ENCODE assay signal across 1 cellular context in the genomic region with DNA sequence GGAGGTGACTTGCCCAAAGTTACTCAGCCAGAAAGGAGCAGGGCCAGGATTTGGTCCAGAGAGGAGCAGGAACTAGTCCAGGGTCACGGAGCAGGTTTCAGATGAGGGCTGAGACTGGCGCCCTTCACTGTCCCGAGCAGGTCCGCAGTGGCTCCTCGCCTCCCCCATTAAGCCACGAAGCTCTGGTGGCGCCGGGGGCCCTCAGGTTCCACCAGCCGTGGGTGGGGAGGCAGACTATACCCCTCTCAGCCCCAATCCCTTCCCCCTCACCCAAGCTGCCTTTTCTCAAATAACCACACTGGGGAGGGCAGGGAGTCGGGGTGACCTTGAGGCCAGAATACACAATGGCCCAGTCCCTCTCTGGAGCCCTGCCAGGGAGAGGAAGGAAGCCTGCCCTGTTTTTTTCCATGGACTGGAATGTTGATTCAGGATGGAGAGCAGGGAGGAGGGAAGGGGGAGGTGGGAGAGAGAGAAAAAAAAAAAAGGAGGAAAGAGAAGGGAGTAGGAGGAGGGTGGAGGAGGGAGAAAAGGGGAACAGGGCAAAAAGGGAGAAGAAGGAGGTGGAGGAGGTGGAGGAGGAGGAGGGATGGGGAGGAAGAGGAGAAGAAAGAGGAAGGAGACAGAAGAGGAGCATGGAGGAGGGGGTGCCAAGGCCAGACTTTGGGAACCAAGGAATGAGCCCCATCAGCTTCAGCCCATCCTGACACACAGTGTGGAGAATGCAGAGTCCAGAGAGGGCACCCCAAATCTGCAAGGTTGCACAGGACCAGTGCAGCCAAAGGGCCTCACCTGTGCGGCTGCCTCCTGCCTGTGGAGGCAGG.
TF ChIP-seq lines count a peak whose summit lies in the region.

No MANE protein-coding gene starts in this region.

TF ChIP-seq in HepG2, 621 proteins besides CTCF, POLR2A, EP300 and RAD21 (continues in another document):
- TF ChIP-seq ZNF124 (CRISPR knock-in tag; IDR thresholded peaks at IDR 0.05) (no peak), ZFP37 (CRISPR knock-in tag; IDR thresholded peaks at IDR 0.05; ENCODE audit: borderline replicate concordance) (no peak), ZNF501 (CRISPR knock-in tag; IDR thresholded peaks at IDR 0.05) (peak; percentile 71), JUND (CRISPR knock-in tag; IDR thresholded peaks at IDR 0.05) (no peak), SIX4 (CRISPR knock-in tag; IDR thresholded peaks at IDR 0.05) (peak; percentile 83; the same call in 1 of the 2 replicates), HNRNPLL (IDR thresholded peaks at IDR 0.05; ENCODE audit: low read depth, low read length, poor library complexity, severe bottlenecking) (peak; percentile 22), KDM2A (CRISPR knock-in tag; IDR thresholded peaks at IDR 0.05; ENCODE audit: borderline replicate concordance, low read depth) (peak; percentile 44; the same call in 1 of the 2 replicates), XRCC5 (optimal IDR thresholded peaks at IDR 0.05; ENCODE audit: low read length) (peak; percentile 67), GATAD1 (CRISPR knock-in tag; IDR thresholded peaks at IDR 0.05) (0 out of 2 replicates have a peak, but pooled peaks have one; percentile 31), PRPF4 (IDR thresholded peaks at IDR 0.05; ENCODE audit: low read depth, low read length, poor library complexity, severe bottlenecking) (peak; percentile 48), MEIS1 (CRISPR knock-in tag; IDR thresholded peaks at IDR 0.05; ENCODE audit: borderline replicate concordance) (peak; percentile 83; the same call in 1 of the 2 replicates), NCOR1 (IDR thresholded peaks at IDR 0.05; ENCODE audit: borderline replicate concordance, low read length) (peak; percentile 68; the same call in 1 of the 2 replicates), TOE1 (CRISPR knock-in tag; IDR thresholded peaks at IDR 0.05) (no peak), GTF3A (CRISPR knock-in tag; conservative IDR thresholded peaks at IDR 0.05) (peak; percentile 81; the same call in 1 of the 2 replicates), MED1 (CRISPR knock-in tag; IDR thresholded peaks at IDR 0.05) (peak; percentile 94), TOPORS (CRISPR knock-in tag; IDR thresholded peaks at IDR 0.05) (peak; percentile 56; the same call in 1 of the 2 replicates), NR2F2 (IDR thresholded peaks at IDR 0.05; ENCODE audit: borderline replicate concordance, low read depth) (0 out of 2 replicates have a peak, but pooled peaks have one; percentile 56), HCFC1 (IDR thresholded peaks at IDR 0.05; ENCODE audit: low read depth, low read length) (no peak), SOX5 (CRISPR knock-in tag; IDR thresholded peaks at IDR 0.05; ENCODE audit: borderline replicate concordance) (peak; percentile 90), THRA (CRISPR knock-in tag; IDR thresholded peaks at IDR 0.05; ENCODE audit: borderline replicate concordance) (peak; percentile 72; the same call in 1 of the 2 replicates), ZNF430 (CRISPR knock-in tag; IDR thresholded peaks at IDR 0.05) (peak; percentile 91), RBAK (CRISPR knock-in tag; IDR thresholded peaks at IDR 0.05) (no peak), HMG20A (CRISPR knock-in tag; IDR thresholded peaks at IDR 0.05; ENCODE audit: borderline replicate concordance) (peak; percentile 69; the same call in 1 of the 2 replicates), ZNF205 (CRISPR knock-in tag; IDR thresholded peaks at IDR 0.05) (peak; percentile 79), ARID5B (CRISPR knock-in tag; IDR thresholded peaks at IDR 0.05) (peak; percentile 85), MYPOP (CRISPR knock-in tag; IDR thresholded peaks at IDR 0.05) (no peak), REPIN1 (CRISPR knock-in tag; IDR thresholded peaks at IDR 0.05; ENCODE audit: borderline replicate concordance, low read depth) (peak; percentile 77; the same call in 1 of the 2 replicates), KAT8 (CRISPR knock-in tag; IDR thresholded peaks at IDR 0.05) (peak; percentile 33; the same call in 1 of the 2 replicates), ZBTB34 (CRISPR knock-in tag; IDR thresholded peaks at IDR 0.05) (peak; percentile 61; the same call in 1 of the 2 replicates), JUNB (CRISPR knock-in tag; IDR thresholded peaks at IDR 0.05; ENCODE audit: borderline replicate concordance) (no peak), MYNN (CRISPR knock-in tag; IDR thresholded peaks at IDR 0.05; ENCODE audit: low read depth) (no peak), ZNF468 (CRISPR knock-in tag; IDR thresholded peaks at IDR 0.05) (no peak)
- TF ChIP-seq, protein P1, sequence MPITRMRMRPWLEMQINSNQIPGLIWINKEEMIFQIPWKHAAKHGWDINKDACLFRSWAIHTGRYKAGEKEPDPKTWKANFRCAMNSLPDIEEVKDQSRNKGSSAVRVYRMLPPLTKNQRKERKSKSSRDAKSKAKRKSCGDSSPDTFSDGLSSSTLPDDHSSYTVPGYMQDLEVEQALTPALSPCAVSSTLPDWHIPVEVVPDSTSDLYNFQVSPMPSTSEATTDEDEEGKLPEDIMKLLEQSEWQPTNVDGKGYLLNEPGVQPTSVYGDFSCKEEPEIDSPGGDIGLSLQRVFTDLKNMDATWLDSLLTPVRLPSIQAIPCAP (CRISPR knock-in tag; IDR thresholded peaks at IDR 0.05; ENCODE audit: low read depth): no peak
- TF ChIP-seq, protein P2, sequence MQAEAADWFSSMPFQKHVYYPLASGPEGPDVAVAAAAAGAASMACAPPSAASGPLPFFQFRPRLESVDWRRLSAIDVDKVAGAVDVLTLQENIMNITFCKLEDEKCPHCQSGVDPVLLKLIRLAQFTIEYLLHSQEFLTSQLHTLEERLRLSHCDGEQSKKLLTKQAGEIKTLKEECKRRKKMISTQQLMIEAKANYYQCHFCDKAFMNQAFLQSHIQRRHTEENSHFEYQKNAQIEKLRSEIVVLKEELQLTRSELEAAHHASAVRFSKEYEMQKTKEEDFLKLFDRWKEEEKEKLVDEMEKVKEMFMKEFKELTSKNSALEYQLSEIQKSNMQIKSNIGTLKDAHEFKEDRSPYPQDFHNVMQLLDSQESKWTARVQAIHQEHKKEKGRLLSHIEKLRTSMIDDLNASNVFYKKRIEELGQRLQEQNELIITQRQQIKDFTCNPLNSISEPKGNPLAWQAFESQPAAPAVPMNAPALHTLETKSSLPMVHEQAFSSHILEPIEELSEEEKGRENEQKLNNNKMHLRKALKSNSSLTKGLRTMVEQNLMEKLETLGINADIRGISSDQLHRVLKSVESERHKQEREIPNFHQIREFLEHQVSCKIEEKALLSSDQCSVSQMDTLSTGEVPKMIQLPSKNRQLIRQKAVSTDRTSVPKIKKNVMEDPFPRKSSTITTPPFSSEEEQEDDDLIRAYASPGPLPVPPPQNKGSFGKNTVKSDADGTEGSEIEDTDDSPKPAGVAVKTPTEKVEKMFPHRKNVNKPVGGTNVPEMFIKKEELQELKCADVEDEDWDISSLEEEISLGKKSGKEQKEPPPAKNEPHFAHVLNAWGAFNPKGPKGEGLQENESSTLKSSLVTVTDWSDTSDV (CRISPR knock-in tag; IDR thresholded peaks at IDR 0.05): no peak
- TF ChIP-seq, protein P3, sequence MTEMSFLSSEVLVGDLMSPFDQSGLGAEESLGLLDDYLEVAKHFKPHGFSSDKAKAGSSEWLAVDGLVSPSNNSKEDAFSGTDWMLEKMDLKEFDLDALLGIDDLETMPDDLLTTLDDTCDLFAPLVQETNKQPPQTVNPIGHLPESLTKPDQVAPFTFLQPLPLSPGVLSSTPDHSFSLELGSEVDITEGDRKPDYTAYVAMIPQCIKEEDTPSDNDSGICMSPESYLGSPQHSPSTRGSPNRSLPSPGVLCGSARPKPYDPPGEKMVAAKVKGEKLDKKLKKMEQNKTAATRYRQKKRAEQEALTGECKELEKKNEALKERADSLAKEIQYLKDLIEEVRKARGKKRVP (CRISPR knock-in tag; IDR thresholded peaks at IDR 0.05): peak in 1 of 2 experiments; percentile 26; a peak in 1 of 4 replicates
- TF ChIP-seq, protein P4, sequence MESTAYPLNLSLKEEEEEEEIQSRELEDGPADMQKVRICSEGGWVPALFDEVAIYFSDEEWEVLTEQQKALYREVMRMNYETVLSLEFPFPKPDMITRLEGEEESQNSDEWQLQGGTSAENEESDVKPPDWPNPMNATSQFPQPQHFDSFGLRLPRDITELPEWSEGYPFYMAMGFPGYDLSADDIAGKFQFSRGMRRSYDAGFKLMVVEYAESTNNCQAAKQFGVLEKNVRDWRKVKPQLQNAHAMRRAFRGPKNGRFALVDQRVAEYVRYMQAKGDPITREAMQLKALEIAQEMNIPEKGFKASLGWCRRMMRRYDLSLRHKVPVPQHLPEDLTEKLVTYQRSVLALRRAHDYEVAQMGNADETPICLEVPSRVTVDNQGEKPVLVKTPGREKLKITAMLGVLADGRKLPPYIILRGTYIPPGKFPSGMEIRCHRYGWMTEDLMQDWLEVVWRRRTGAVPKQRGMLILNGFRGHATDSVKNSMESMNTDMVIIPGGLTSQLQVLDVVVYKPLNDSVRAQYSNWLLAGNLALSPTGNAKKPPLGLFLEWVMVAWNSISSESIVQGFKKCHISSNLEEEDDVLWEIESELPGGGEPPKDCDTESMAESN (CRISPR knock-in tag; conservative IDR thresholded peaks at IDR 0.05): peak; percentile 51; the same call in 1 of the 2 replicates
- TF ChIP-seq, protein P5, sequence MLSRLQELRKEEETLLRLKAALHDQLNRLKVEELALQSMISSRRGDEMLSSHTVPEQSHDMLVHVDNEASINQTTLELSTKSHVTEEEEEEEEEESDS (CRISPR knock-in tag; IDR thresholded peaks at IDR 0.05; ENCODE audit: borderline replicate concordance): no peak
